Comparison of ENCODE assay signal across 19 cellular contexts in the genomic region with DNA sequence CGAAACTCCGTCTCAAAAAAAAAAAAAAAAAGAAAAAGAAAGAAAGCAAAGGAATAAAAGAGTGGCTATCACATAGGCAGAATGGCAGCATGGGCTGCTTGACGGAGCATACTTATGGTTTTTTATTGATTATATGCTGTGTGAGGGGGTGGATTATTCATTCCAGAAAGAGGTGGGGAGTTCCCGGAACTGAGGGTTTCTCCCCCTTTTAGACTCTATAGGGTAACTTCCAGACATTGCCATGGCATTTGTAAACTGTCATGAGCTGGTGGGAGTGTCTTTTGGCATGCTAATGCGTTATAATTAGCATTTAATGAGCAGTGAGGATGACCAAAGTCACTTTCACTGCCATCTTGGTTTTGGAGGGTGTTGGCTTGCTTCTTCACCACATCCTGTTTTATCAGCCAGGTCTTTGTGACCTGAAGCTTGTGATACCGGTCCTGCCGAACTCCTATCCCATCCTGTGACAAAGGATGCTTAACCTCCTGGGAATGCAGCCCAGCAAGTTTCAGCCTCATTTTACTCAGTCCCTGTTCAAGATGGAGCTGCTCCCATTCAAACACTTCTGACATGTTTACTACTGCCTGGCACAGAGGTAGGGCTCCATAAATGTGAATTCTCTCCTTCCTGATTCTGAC. TPM values are rescaled to one million over a fixed set of nuclear protein-coding genes. Genes with fewer than 3 reads are reported as not detected.
DNase-seq lines count a peak whose midpoint lies in the region; ATAC-seq and TF ChIP-seq lines count a peak whose summit lies in the region.
"Had no signal": no experiment of that assay in that cellular context is flagged by ENCODE, and none has a peak within 500 bp of the region (broad histone marks: within the 10 kb centered on the region; RNA-seq: fewer than 3 reads in every experiment).

No MANE protein-coding gene starts in this region.

- H2BK15ac ChIP-seq in H9 (ENCODE audit: low read depth, low read length), result no peak overlapping the region

- no peaks in the 10 kb centered on the region for H3K27me3 ChIP-seq in H9 (ENCODE audit: insufficient read depth, low read length)
- no peaks in the 10 kb centered on the region for H3K27me3 ChIP-seq in RWPE2 (ENCODE audit: insufficient read depth, poor library complexity, severe bottlenecking)
- no peaks in the 10 kb centered on the region for H3K27me3 ChIP-seq in hepatocyte
- no peaks in the 10 kb centered on the region for H3K27me3 ChIP-seq in rectal smooth muscle tissue (ENCODE audit: control insufficient read depth, insufficient read depth, low read length)
- no peaks in the 10 kb centered on the region for H3K27me3 ChIP-seq in esophagus muscularis mucosa
- H3K27me3 ChIP-seq: neural progenitor cell had no signal

- no peak overlapping the region for H2BK120ac ChIP-seq in H9 (ENCODE audit: low read depth, low read length, poor library complexity, severe bottlenecking)

- no peaks in the 10 kb centered on the region; the same call in none of the 2 replicates for H3K27me3 Mint-ChIP-seq in H9 (ENCODE audit: low read depth)
- peaks cover 16 to 57% (median 32%) of the 10 kb centered on the region in 5 donors for H3K27me3 Mint-ChIP-seq in naive thymus-derived CD8-positive, alpha-beta T cell

- no peak overlapping the region for H2BK5ac ChIP-seq in H9 (ENCODE audit: insufficient read length, low read length)

- H3K9me3 ChIP-seq in H9 (ENCODE audit: control insufficient read depth, low read depth, low read length) (no peaks in the 10 kb centered on the region), RWPE2 (ENCODE audit: severe bottlenecking) (no peaks in the 10 kb centered on the region), hepatocyte (ENCODE audit: low read depth) (no peaks in the 10 kb centered on the region), esophagus muscularis mucosa (no peaks in the 10 kb centered on the region)
- H3K9me3 ChIP-seq: heart right ventricle had no signal

- H2AFZ ChIP-seq in H9 (ENCODE audit: low read length) (no peak overlapping the region), hepatocyte (no peak overlapping the region)
- H2AFZ ChIP-seq: neural progenitor cell had no signal

- H3K4me3 ChIP-seq in RWPE2 (ENCODE audit: severe bottlenecking) (no peak overlapping the region), hepatocyte (no peak overlapping the region), rectal smooth muscle tissue (ENCODE audit: low read length) (peak overlapping the region; percentile 15), coronary artery (no peak overlapping the region), esophagus muscularis mucosa (no peak overlapping the region)
- H3K4me3 ChIP-seq: heart right ventricle, neural progenitor cell had no signal

- H3K4me1 Mint-ChIP-seq in H9, result peaks cover 12 to 13% of the 10 kb centered on the region in 2 experiments
- peaks cover 0 to 5% (median 0%) of the 10 kb centered on the region in 4 donors for H3K4me1 Mint-ChIP-seq in naive thymus-derived CD8-positive, alpha-beta T cell
- H3K4me1 Mint-ChIP-seq: neural progenitor cell had no signal

- TF ChIP-seq POLR2A in esophagus muscularis mucosa (IDR thresholded peaks at IDR 0.05; ENCODE audit: low read depth), result no peak

- ATAC-seq in RWPE2 (ENCODE audit: low read depth), result peak; percentile 82
- no peak for ATAC-seq in naive thymus-derived CD8-positive, alpha-beta T cell
- ATAC-seq: CD8-positive, alpha-beta T cell; heart right ventricle; T-helper 17 cell had no signal

- H3K79me2 ChIP-seq in H9 (ENCODE audit: insufficient read depth, low read length) (no peaks in the 10 kb centered on the region), hepatocyte (no peaks in the 10 kb centered on the region)

- no peak overlapping the region for H3K56ac ChIP-seq in H9 (ENCODE audit: insufficient read length, low read depth, low read length)

- H3K27ac ChIP-seq in H9 (ENCODE audit: insufficient read length, low read depth, low read length), result no peak overlapping the region
- peak overlapping the region; percentile 20 for H3K27ac ChIP-seq in RWPE2 (ENCODE audit: poor library complexity, severe bottlenecking)
- peak overlapping the region; percentile 90 for H3K27ac ChIP-seq in hepatocyte
- H3K27ac ChIP-seq in rectal smooth muscle tissue (ENCODE audit: low read depth, low read length), result no peak overlapping the region
- no peak overlapping the region for H3K27ac ChIP-seq in coronary artery
- no peak overlapping the region for H3K27ac ChIP-seq in esophagus muscularis mucosa (replicated peaks in 1 of 4)
- H3K27ac ChIP-seq: heart right ventricle, neural progenitor cell, WERI-Rb-1 had no signal

- H3K14ac ChIP-seq in H9 (ENCODE audit: insufficient read depth, low read length), result no peak overlapping the region

- H3K27ac Mint-ChIP-seq in H9, result peak overlapping the region in 1 of 3 experiments; percentile 66; a peak in 1 of 7 replicates
- peak overlapping the region in 1 of 10 donors; percentile 15 for H3K27ac Mint-ChIP-seq in naive thymus-derived CD8-positive, alpha-beta T cell
- H3K27ac Mint-ChIP-seq: CD8-positive, alpha-beta T cell; T-helper 17 cell had no signal

- intact Hi-C loops in esophagus muscularis mucosa (cut with DNase I), result no loop called here

- H3K9ac ChIP-seq in H9 (ENCODE audit: extremely low read depth, insufficient read length, low read length) (no peak overlapping the region), rectal smooth muscle tissue (ENCODE audit: low read length) (no peak overlapping the region)
- H3K9ac ChIP-seq: neural progenitor cell had no signal

- H3K23me2 ChIP-seq in H9 (ENCODE audit: insufficient read length, low read depth, low read length, poor library complexity, severe bottlenecking), result no peaks in the 10 kb centered on the region

- POLR2A ChIA-PET in naive thymus-derived CD8-positive, alpha-beta T cell (lab: Charles Lee), result no interaction called here

- no peak overlapping the region for H3K4ac ChIP-seq in H9 (ENCODE audit: low read depth, low read length)

- no peak for TF ChIP-seq EP300 in esophagus muscularis mucosa (IDR thresholded peaks at IDR 0.05)

- no peak overlapping the region for H3T11ph ChIP-seq in H9 (ENCODE audit: low read length)

- WGBS in H9 (ENCODE audit: extremely low coverage, insufficient read length, low lambda C conversion rate), result no CpG with 5 or more reads among the region's 7 CpGs
- 78% methylated on average over 7 of the region's 7 CpGs for WGBS in hepatocyte (ENCODE audit: low lambda C conversion rate, missing lambda C conversion rate)
- 84% methylated on average over 7 of the region's 7 CpGs for WGBS in esophagus muscularis mucosa

- H3K9me2 ChIP-seq in hepatocyte (replicated peaks; ENCODE audit: insufficient read depth), result no peaks in the 10 kb centered on the region

- H3K36me3 Mint-ChIP-seq in H9 (ENCODE audit: insufficient read depth in 1 of 3, low read depth in 3 of 3), result peaks cover 0 to 3% (median 3%) of the 10 kb centered on the region in 3 experiments; a peak in 1 of 7 replicates
- H3K36me3 Mint-ChIP-seq in naive thymus-derived CD8-positive, alpha-beta T cell, result no peaks in the 10 kb centered on the region
- H3K36me3 Mint-ChIP-seq: CD8-positive, alpha-beta T cell; neural progenitor cell had no signal

- H4K20me1 ChIP-seq in H9 (ENCODE audit: control insufficient read depth, insufficient read depth, insufficient read length) (no peaks in the 10 kb centered on the region), hepatocyte (ENCODE audit: insufficient read depth, poor library complexity, severe bottlenecking) (no peaks in the 10 kb centered on the region)

- no peak overlapping the region for H4K8ac ChIP-seq in H9 (replicated peaks; ENCODE audit: insufficient read length, low read depth, low read length)

- no peak overlapping the region for H2BK12ac ChIP-seq in H9 (ENCODE audit: insufficient read length, low read depth, low read length)

- H4K5ac ChIP-seq in H9 (ENCODE audit: insufficient read length, low read depth, low read length), result no peak overlapping the region

- H3K23ac ChIP-seq in H9 (ENCODE audit: insufficient read length, low read depth, low read length), result no peak overlapping the region

- H3K4me3 Mint-ChIP-seq in H9, result no peak overlapping the region
- H3K4me3 Mint-ChIP-seq in naive thymus-derived CD8-positive, alpha-beta T cell, result no peak overlapping the region
- H3K4me3 Mint-ChIP-seq: CD8-positive, alpha-beta T cell; neural progenitor cell; T-helper 17 cell had no signal

- no peaks in the 10 kb centered on the region for H3K79me1 ChIP-seq in H9 (ENCODE audit: insufficient read depth, low read depth, low read length, poor library complexity, severe bottlenecking)

- DNase-seq in H9 (peak; percentile 30), RWPE2 (ENCODE audit: low spot score) (no peak), hepatocyte (ENCODE audit: low spot score) (peak; percentile 17), RPMI8226 (no peak), coronary artery (ENCODE audit: low spot score) (no peak), esophagus muscularis mucosa (ENCODE audit: extremely low spot score) (no peak)
- DNase-seq in naive thymus-derived CD8-positive, alpha-beta T cell, result no peak
- DNase-seq: activated CD4-positive, alpha-beta T cell treated with anti-CD3 and anti-CD28 coated beads, Interleukin-2, amount 50 U/mL, for 48 hours; activated gamma-delta T cell treated with Interleukin-2 at 50 U/mL for 16 hours; CD8-positive, alpha-beta T cell; DND-41; heart right ventricle; NCI-H1436 treated with DMSO at 0.1 percent for 48 hours; NCI-H526; SHP77 treated with DMSO at 0.1 percent for 48 hours; T-helper 17 cell; WERI-Rb-1 had no signal

- TF ChIP-seq CTCF in H9 (conservative IDR thresholded peaks at IDR 0.05), result no peak
- no peak for TF ChIP-seq CTCF in RWPE2 (IDR thresholded peaks at IDR 0.05; ENCODE audit: poor library complexity, severe bottlenecking)
- TF ChIP-seq CTCF in hepatocyte (IDR thresholded peaks at IDR 0.05; ENCODE audit: poor library complexity), result no peak
- TF ChIP-seq CTCF in coronary artery (IDR thresholded peaks at IDR 0.05), result no peak
- TF ChIP-seq CTCF in esophagus muscularis mucosa (IDR thresholded peaks at IDR 0.05), result no peak

- no peak overlapping the region for H2AK5ac ChIP-seq in H9 (ENCODE audit: insufficient read length, low read length)

- H2BK20ac ChIP-seq in H9 (ENCODE audit: low read depth, low read length, poor library complexity, severe bottlenecking), result no peak overlapping the region

- no peak overlapping the region for H3K18ac ChIP-seq in H9 (ENCODE audit: insufficient read length, low read depth, low read length)

- no peak overlapping the region for H4K91ac ChIP-seq in H9 (ENCODE audit: insufficient read length, low read depth, low read length)

- H3K4me2 ChIP-seq in H9 (ENCODE audit: insufficient read depth, insufficient read length, low read length), result no peak overlapping the region
- H3K4me2 ChIP-seq in hepatocyte, result peak overlapping the region; percentile 32
- H3K4me2 ChIP-seq: neural progenitor cell had no signal

- H3K36me3 ChIP-seq in RWPE2 (ENCODE audit: low read depth) (no peaks in the 10 kb centered on the region), hepatocyte (replicated peaks; ENCODE audit: insufficient read depth, low read depth) (no peaks in the 10 kb centered on the region), rectal smooth muscle tissue (ENCODE audit: control insufficient read depth, insufficient read depth, low read length) (no peaks in the 10 kb centered on the region), esophagus muscularis mucosa (no peaks in the 10 kb centered on the region)
- H3K36me3 ChIP-seq: heart right ventricle, neural progenitor cell, WERI-Rb-1 had no signal

- H3K4me1 ChIP-seq in H9 (ENCODE audit: insufficient read depth, low read length), result no peaks in the 10 kb centered on the region; the same call in 1 of the 2 replicates
- H3K4me1 ChIP-seq in RWPE2 (ENCODE audit: insufficient read depth, poor library complexity, severe bottlenecking), result peaks cover 17% of the 10 kb centered on the region
- H3K4me1 ChIP-seq in hepatocyte (ENCODE audit: insufficient read depth), result peaks cover 24% of the 10 kb centered on the region
- H3K4me1 ChIP-seq in rectal smooth muscle tissue (ENCODE audit: control insufficient read depth, insufficient read depth, low read length), result no peaks in the 10 kb centered on the region
- H3K4me1 ChIP-seq in esophagus muscularis mucosa, result peaks cover 0 to 10% (median 7%) of the 10 kb centered on the region in 4 donors
- H3K4me1 ChIP-seq: heart right ventricle, neural progenitor cell had no signal

- peaks cover 3 to 4% of the 10 kb centered on the region in 2 experiments; a peak in 2 of 5 replicates for H3K9me3 Mint-ChIP-seq in H9
- H3K9me3 Mint-ChIP-seq in naive thymus-derived CD8-positive, alpha-beta T cell, result peaks cover 0 to 3% (median 0%) of the 10 kb centered on the region in 9 donors
- H3K9me3 Mint-ChIP-seq: CD8-positive, alpha-beta T cell; neural progenitor cell had no signal

RNA-seq across cellular contexts. Expression of a gene that starts 15.8 kb away (rescaled TPM):
- total RNA-seq in H9 (2021) (21.5 and 25.1 TPM in 2 replicates), hepatocyte (19.3 and 21.9 TPM in 2 replicates), esophagus muscularis mucosa (1 to 10 TPM; 1.5 to 7.1 (median 3.5) TPM)
- 22.5 and 32.4 TPM in 2 replicates for polyA plus RNA-seq in hepatocyte
- 1 to 10 TPM; 1.8 to 2.5 TPM for total RNA-seq in naive thymus-derived CD8-positive, alpha-beta T cell
- polyA plus RNA-seq in naive thymus-derived CD8-positive, alpha-beta T cell, result 1 to 10 TPM in 1 of 3 donors, under 1 TPM in 2; 0.08 to 2.4 (median 0.91) TPM

Comparison
In these comparisons a context has a peak if more than half of its experiments do, and no peak if none do; other contexts are left out.
1. DNase-seq: peak in H9 (single experiment) and hepatocyte (single experiment); none in RWPE2 (single experiment), RPMI8226 (single experiment), coronary artery (single experiment), esophagus muscularis mucosa (single experiment) and naive thymus-derived CD8-positive, alpha-beta T cell (0 of 10).
2. H3K27ac ChIP-seq: peak in RWPE2 (single experiment) and hepatocyte (single experiment); none in H9 (single experiment), rectal smooth muscle tissue (single experiment), coronary artery (0 of 2) and esophagus muscularis mucosa (0 of 4).